Comparison of ENCODE assay signal across 8 cellular contexts in genomic region chr11:65555693-65556231, GRCh38. TPM values are rescaled to one million over a fixed set of nuclear protein-coding genes. Genes with fewer than 3 reads are reported as not detected.
DNase-seq lines count a peak whose midpoint lies in the region; ATAC-seq and TF ChIP-seq lines count a peak whose summit lies in the region.

No MANE protein-coding gene starts in this region.

- H3K36me3 Mint-ChIP-seq in activated CD4-positive, alpha-beta T cell treated with anti-CD3 and anti-CD28 coated beads, Interleukin-2, amount 10 ng/mL, durations not matched to agents 24 days and 14 days (ENCODE audit: low read depth): peaks cover 19% of the 10 kb centered on the region
- peaks cover 2 to 7% of the 10 kb centered on the region in 2 donors for H3K36me3 Mint-ChIP-seq in activated T-cell treated with anti-CD3 and anti-CD28 coated beads, Interleukin-2, amount 50 U/mL, for 72 hours (ENCODE audit: insufficient read depth in 2 of 2)

- peak overlapping the region; percentile 88 for H3K27ac Mint-ChIP-seq in activated CD4-positive, alpha-beta T cell treated with anti-CD3 and anti-CD28 coated beads, Interleukin-2, amount 10 ng/mL, durations not matched to agents 24 days and 14 days
- H3K27ac Mint-ChIP-seq in activated T-cell treated with anti-CD3 and anti-CD28 coated beads, Interleukin-2, amount 50 U/mL, for 72 hours: peak overlapping the region; percentile 84

- H3K4me3 Mint-ChIP-seq in activated CD4-positive, alpha-beta T cell treated with anti-CD3 and anti-CD28 coated beads, Interleukin-2, amount 10 ng/mL, durations not matched to agents 24 days and 14 days: peak overlapping the region; percentile 86
- H3K4me3 Mint-ChIP-seq in activated T-cell treated with anti-CD3 and anti-CD28 coated beads, Interleukin-2, amount 50 U/mL, for 72 hours: peak overlapping the region; percentile 75 to 87

- H3K4me3 ChIP-seq in heart right ventricle (peak overlapping the region in 1 of 10 donors; percentile 62), thyroid gland (replicated peaks in 1 of 3) (no peak overlapping the region)

- DNase-seq in activated CD4-positive, alpha-beta T cell treated with anti-CD3 and anti-CD28 coated beads, Interleukin-2, amount 10 ng/mL, durations not matched to agents 24 days and 14 days: no peak
- DNase-seq in activated CD4-positive, alpha-beta T cell treated with anti-CD3 and anti-CD28 coated beads, Interleukin-2, amount 50 U/mL, for 1 hour: no peak
- peak; percentile 46 to 61 for DNase-seq in activated T-cell treated with anti-CD3 and anti-CD28 coated beads, Interleukin-2, amount 50 U/mL, for 72 hours
- DNase-seq in heart right ventricle: peak; percentile 62 to 67
- DNase-seq in thyroid gland: peak in 1 of 2 donors; percentile 45
- DNase-seq in cerebellar cortex (ENCODE audit: low spot score): no peak
- DNase-seq in NCI-H1417 treated with DMSO at 0.1 percent for 48 hours (lab: John Stamatoyannopoulos, UW): no peak
- no peak for DNase-seq in NCI-H510A (lab: John Stamatoyannopoulos, UW)

- ATAC-seq in activated T-cell treated with anti-CD3 and anti-CD28 coated beads, Interleukin-2, amount 50 U/mL, for 72 hours (replicated peaks in 1 of 2): peak in 1 of 2 donors; percentile 22
- ATAC-seq in heart right ventricle: peak in 6 of 8 donors; percentile 8 to 49 (median 37)

- intact Hi-C loops in activated CD4-positive, alpha-beta T cell treated with anti-CD3 and anti-CD28 coated beads, Interleukin-2, amount 10 ng/mL, durations not matched to agents 24 days and 14 days (cut with micrococcal nuclease): no loop called here
- intact Hi-C loops in heart right ventricle (cut with DNase I): no loop called here
- intact Hi-C loops in thyroid gland (cut with DNase I): no loop called here

- H3K27me3 Mint-ChIP-seq in activated CD4-positive, alpha-beta T cell treated with anti-CD3 and anti-CD28 coated beads, Interleukin-2, amount 10 ng/mL, durations not matched to agents 24 days and 14 days: no peaks in the 10 kb centered on the region
- no peaks in the 10 kb centered on the region for H3K27me3 Mint-ChIP-seq in activated T-cell treated with anti-CD3 and anti-CD28 coated beads, Interleukin-2, amount 50 U/mL, for 72 hours (ENCODE audit: low read depth)

- H3K27me3 ChIP-seq in heart right ventricle (peaks cover 0 to 9% (median 0%) of the 10 kb centered on the region in 7 donors), thyroid gland (no peaks in the 10 kb centered on the region)

- H3K36me3 ChIP-seq in heart right ventricle (peaks cover 0 to 34% (median 5%) of the 10 kb centered on the region in 9 donors), thyroid gland (no peaks in the 10 kb centered on the region)

- TF ChIP-seq POLR2A in thyroid gland (IDR thresholded peaks at IDR 0.05): no peak

- H3K4me1 ChIP-seq in heart right ventricle: peaks cover 38 to 77% (median 53%) of the 10 kb centered on the region in 9 donors
- peaks cover 47 to 74% of the 10 kb centered on the region in 2 donors for H3K4me1 ChIP-seq in thyroid gland

- TF ChIP-seq CTCF in heart right ventricle (IDR thresholded peaks at IDR 0.05): no peak
- no peak for TF ChIP-seq CTCF in thyroid gland (IDR thresholded peaks at IDR 0.05)

- H3K4me1 Mint-ChIP-seq in activated CD4-positive, alpha-beta T cell treated with anti-CD3 and anti-CD28 coated beads, Interleukin-2, amount 10 ng/mL, durations not matched to agents 24 days and 14 days: peaks cover 63% of the 10 kb centered on the region
- peaks cover 81% of the 10 kb centered on the region for H3K4me1 Mint-ChIP-seq in activated T-cell treated with anti-CD3 and anti-CD28 coated beads, Interleukin-2, amount 50 U/mL, for 72 hours (ENCODE audit: low read depth)

- H3K27ac ChIP-seq in heart right ventricle (peak overlapping the region in 9 of 10 donors; percentile 48 to 99 (median 88)), thyroid gland (peak overlapping the region in 2 of 3 donors; percentile 94 to 97)

- H3K9me3 ChIP-seq in heart right ventricle: no peaks in the 10 kb centered on the region
- H3K9me3 ChIP-seq in thyroid gland: no peaks in the 10 kb centered on the region

- WGBS in heart right ventricle, 2 donors: 30 to 54% methylated on average over 6 of the region's 6 CpGs
- WGBS in thyroid gland, 2 donors: 60 to 79% methylated on average over 1 to 3 of the region's 6 CpGs

- no peaks in the 10 kb centered on the region for H3K9me3 Mint-ChIP-seq in activated CD4-positive, alpha-beta T cell treated with anti-CD3 and anti-CD28 coated beads, Interleukin-2, amount 10 ng/mL, durations not matched to agents 24 days and 14 days
- no peaks in the 10 kb centered on the region for H3K9me3 Mint-ChIP-seq in activated T-cell treated with anti-CD3 and anti-CD28 coated beads, Interleukin-2, amount 50 U/mL, for 72 hours

RNA-seq across cellular contexts. Expression of gene LTBP3, which starts 2.4 kb away (rescaled TPM):
- 94.9 and 96.9 TPM in 2 replicates for total RNA-seq in activated CD4-positive, alpha-beta T cell treated with anti-CD3 and anti-CD28 coated beads, Interleukin-2, amount 10 ng/mL, durations not matched to agents 24 days and 14 days
- total RNA-seq in activated T-cell treated with anti-CD3 and anti-CD28 coated beads, Interleukin-2, amount 50 U/mL, for 72 hours: 100 to 1,000 TPM; 106 TPM
- 10 to 100 TPM; 54.4 to 92.5 (median 72.8) TPM for total RNA-seq in heart right ventricle
- polyA plus RNA-seq in heart right ventricle: 10 to 100 TPM; 42.7 to 79.7 TPM
- total RNA-seq in thyroid gland: 100 to 1,000 TPM; 195 to 277 (median 222) TPM

RNA-seq across cellular contexts. Expression of gene ZNRD2, which starts 14.5 kb away (rescaled TPM):
- total RNA-seq in activated CD4-positive, alpha-beta T cell treated with anti-CD3 and anti-CD28 coated beads, Interleukin-2, amount 10 ng/mL, durations not matched to agents 24 days and 14 days: 83.3 and 83.4 TPM in 2 replicates
- total RNA-seq in activated T-cell treated with anti-CD3 and anti-CD28 coated beads, Interleukin-2, amount 50 U/mL, for 72 hours: 10 to 100 TPM; 23.5 to 25.1 TPM
- total RNA-seq in heart right ventricle: 10 to 100 TPM; 23.7 to 44.0 (median 26.3) TPM
- polyA plus RNA-seq in heart right ventricle: 10 to 100 TPM; 55.6 to 92.0 TPM
- total RNA-seq in thyroid gland: 10 to 100 TPM; 28.2 to 79.1 (median 41.3) TPM

RNA-seq across cellular contexts. Expression of gene FAM89B, which starts 16.6 kb away (rescaled TPM):
- total RNA-seq in activated CD4-positive, alpha-beta T cell treated with anti-CD3 and anti-CD28 coated beads, Interleukin-2, amount 10 ng/mL, durations not matched to agents 24 days and 14 days: 39.1 and 42.4 TPM in 2 replicates
- 10 to 100 TPM; 21.4 to 26.7 TPM for total RNA-seq in activated T-cell treated with anti-CD3 and anti-CD28 coated beads, Interleukin-2, amount 50 U/mL, for 72 hours
- total RNA-seq in heart right ventricle (10 to 100 TPM; 21.2 to 54.9 (median 29.2) TPM), thyroid gland (10 to 100 TPM; 26.9 to 55.5 (median 43.2) TPM)
- polyA plus RNA-seq in heart right ventricle: 10 to 100 TPM; 42.0 to 55.7 TPM

RNA-seq across cellular contexts. Expression of gene EHBP1L1, which starts 20.1 kb away (rescaled TPM):
- total RNA-seq in activated CD4-positive, alpha-beta T cell treated with anti-CD3 and anti-CD28 coated beads, Interleukin-2, amount 10 ng/mL, durations not matched to agents 24 days and 14 days: 167 and 173 TPM in 2 replicates
- 100 to 1,000 TPM in 1 of 2 donors, 10 to 100 TPM in 1; 93.9 to 113 TPM for total RNA-seq in activated T-cell treated with anti-CD3 and anti-CD28 coated beads, Interleukin-2, amount 50 U/mL, for 72 hours
- total RNA-seq in heart right ventricle: 100 to 1,000 TPM in 1 of 10 donors, 10 to 100 TPM in 9; 42.9 to 113 (median 53.9) TPM
- 10 to 100 TPM; 30.8 to 62.6 TPM for polyA plus RNA-seq in heart right ventricle
- 10 to 100 TPM in 2 of 4 donors, 1 to 10 TPM in 2; 8.6 to 18.8 (median 12.0) TPM for total RNA-seq in thyroid gland

RNA-seq across cellular contexts. Expression of gene SCYL1, which starts 30.9 kb away (rescaled TPM):
- 94.2 and 95.8 TPM in 2 replicates for total RNA-seq in activated CD4-positive, alpha-beta T cell treated with anti-CD3 and anti-CD28 coated beads, Interleukin-2, amount 10 ng/mL, durations not matched to agents 24 days and 14 days
- total RNA-seq in activated T-cell treated with anti-CD3 and anti-CD28 coated beads, Interleukin-2, amount 50 U/mL, for 72 hours: 10 to 100 TPM; 77.9 to 83.4 TPM
- total RNA-seq in heart right ventricle (10 to 100 TPM; 47.4 to 66.9 (median 55.6) TPM), thyroid gland (100 to 1,000 TPM in 3 of 4 donors, 10 to 100 TPM in 1; 99.8 to 122 (median 116) TPM)
- 100 to 1,000 TPM in 1 of 2 donors, 10 to 100 TPM in 1; 90.0 to 130 TPM for polyA plus RNA-seq in heart right ventricle

Comparison
In these comparisons a context has a peak if more than half of its experiments do, and no peak if none do; other contexts are left out.
1. DNase-seq: peak in activated T-cell treated with anti-CD3 and anti-CD28 coated beads, Interleukin-2, amount 50 U/mL, for 72 hours (2 of 2) and heart right ventricle (2 of 2); none in activated CD4-positive, alpha-beta T cell treated with anti-CD3 and anti-CD28 coated beads, Interleukin-2, amount 10 ng/mL, durations not matched to agents 24 days and 14 days (single experiment), activated CD4-positive, alpha-beta T cell treated with anti-CD3 and anti-CD28 coated beads, Interleukin-2, amount 50 U/mL, for 1 hour (single experiment), cerebellar cortex (single experiment), NCI-H1417 treated with DMSO at 0.1 percent for 48 hours (single experiment) and NCI-H510A (single experiment).